ENCODE assay signal across 1 cellular context in genomic region chr17:61331178-61331577, GRCh38.
TF ChIP-seq lines count a peak whose summit lies in the region.

No MANE protein-coding gene starts in this region.

TF ChIP-seq in SK-N-SH, 30 proteins besides CTCF, POLR2A, EP300 and RAD21 (continued from another document):
- TF ChIP-seq, protein P1, sequence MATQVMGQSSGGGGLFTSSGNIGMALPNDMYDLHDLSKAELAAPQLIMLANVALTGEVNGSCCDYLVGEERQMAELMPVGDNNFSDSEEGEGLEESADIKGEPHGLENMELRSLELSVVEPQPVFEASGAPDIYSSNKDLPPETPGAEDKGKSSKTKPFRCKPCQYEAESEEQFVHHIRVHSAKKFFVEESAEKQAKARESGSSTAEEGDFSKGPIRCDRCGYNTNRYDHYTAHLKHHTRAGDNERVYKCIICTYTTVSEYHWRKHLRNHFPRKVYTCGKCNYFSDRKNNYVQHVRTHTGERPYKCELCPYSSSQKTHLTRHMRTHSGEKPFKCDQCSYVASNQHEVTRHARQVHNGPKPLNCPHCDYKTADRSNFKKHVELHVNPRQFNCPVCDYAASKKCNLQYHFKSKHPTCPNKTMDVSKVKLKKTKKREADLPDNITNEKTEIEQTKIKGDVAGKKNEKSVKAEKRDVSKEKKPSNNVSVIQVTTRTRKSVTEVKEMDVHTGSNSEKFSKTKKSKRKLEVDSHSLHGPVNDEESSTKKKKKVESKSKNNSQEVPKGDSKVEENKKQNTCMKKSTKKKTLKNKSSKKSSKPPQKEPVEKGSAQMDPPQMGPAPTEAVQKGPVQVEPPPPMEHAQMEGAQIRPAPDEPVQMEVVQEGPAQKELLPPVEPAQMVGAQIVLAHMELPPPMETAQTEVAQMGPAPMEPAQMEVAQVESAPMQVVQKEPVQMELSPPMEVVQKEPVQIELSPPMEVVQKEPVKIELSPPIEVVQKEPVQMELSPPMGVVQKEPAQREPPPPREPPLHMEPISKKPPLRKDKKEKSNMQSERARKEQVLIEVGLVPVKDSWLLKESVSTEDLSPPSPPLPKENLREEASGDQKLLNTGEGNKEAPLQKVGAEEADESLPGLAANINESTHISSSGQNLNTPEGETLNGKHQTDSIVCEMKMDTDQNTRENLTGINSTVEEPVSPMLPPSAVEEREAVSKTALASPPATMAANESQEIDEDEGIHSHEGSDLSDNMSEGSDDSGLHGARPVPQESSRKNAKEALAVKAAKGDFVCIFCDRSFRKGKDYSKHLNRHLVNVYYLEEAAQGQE (IDR thresholded peaks at IDR 0.05; ENCODE audit: low read depth, low read length): no peak
- TF ChIP-seq NRF1 (IDR thresholded peaks at IDR 0.05; ENCODE audit: low read depth, low read length) (no peak), SMC3 (IDR thresholded peaks at IDR 0.05; ENCODE audit: low read depth, low read length) (no peak), RFX5 (IDR thresholded peaks at IDR 0.05; ENCODE audit: low read length) (no peak), CHD2 (IDR thresholded peaks at IDR 0.05; ENCODE audit: low read length, partially characterized antibody) (no peak), GABPA (IDR thresholded peaks at IDR 0.05; ENCODE audit: low read depth) (no peak)
TF ChIP-seq in SK-N-SH: peak in this region for 0.
